Comparison of ENCODE assay signal across 8 cellular contexts in the genomic region with DNA sequence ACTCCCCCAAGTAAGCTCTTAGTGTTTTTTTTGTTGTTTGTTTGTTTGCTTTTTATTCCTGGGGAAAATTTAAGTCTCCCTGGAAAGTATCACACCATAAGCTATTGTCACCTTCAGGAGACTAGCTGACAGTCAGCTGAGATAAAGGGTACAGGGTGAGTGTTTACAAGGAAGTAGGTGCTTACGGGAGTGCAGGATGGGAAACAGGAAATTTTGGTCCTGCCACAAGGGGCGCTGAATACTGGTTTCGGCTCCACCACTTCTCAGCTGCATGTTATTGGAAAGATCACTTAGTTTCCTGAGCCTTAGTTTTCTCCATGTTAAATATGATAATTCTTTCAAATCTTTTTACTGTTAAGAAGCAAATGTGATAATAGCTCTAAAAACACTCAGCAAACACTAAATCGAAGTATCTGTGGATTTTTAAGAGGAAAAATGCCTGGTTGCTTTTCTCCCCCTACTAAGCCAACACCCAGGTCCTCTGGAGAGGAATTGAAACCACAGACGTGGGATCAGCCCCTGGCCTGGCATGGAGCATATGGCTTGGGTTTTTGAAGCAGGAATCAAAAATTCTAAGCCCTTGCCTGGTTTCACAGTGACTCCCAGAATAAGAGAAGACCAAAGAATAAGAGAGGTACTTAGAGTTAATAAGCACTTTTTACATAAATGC.
DNase-seq lines count a peak whose midpoint lies in the region; ATAC-seq and TF ChIP-seq lines count a peak whose summit lies in the region.

No MANE protein-coding gene starts in this region.

- TF ChIP-seq CTCF in choroid plexus epithelial cell (conservative IDR thresholded peaks at IDR 0.05; ENCODE audit: low read depth, low read length): peak; percentile 88
- peak; percentile 38 to 45 for TF ChIP-seq CTCF in left lung (IDR thresholded peaks at IDR 0.05)

- no peaks in the 10 kb centered on the region for H3K9me3 ChIP-seq in left lung

- H3K4me3 ChIP-seq in Jurkat, Clone E6-1 (ENCODE audit: low read length): no peak overlapping the region
- H3K4me3 ChIP-seq in choroid plexus epithelial cell (ENCODE audit: low read depth, low read length): no peak overlapping the region
- H3K4me3 ChIP-seq in left lung: no peak overlapping the region

- H3K36me3 ChIP-seq in left lung: no peaks in the 10 kb centered on the region

- peak; percentile 14 for DNase-seq in activated naive CD4-positive, alpha-beta T cell treated with Interleukin-2 at 50 U/mL for 16 hours
- no peak for DNase-seq in activated naive CD4-positive, alpha-beta T cell treated with anti-CD3 and anti-CD28 coated beads, Interleukin-2, amount 50 U/mL, for 16 hours
- DNase-seq in Jurkat, Clone E6-1 (ENCODE audit: low read depth, low spot score): peak; percentile 50
- DNase-seq in RKO (ENCODE audit: low spot score): peak; percentile 68
- DNase-seq in choroid plexus epithelial cell (ENCODE audit: low read depth): peak; percentile 74
- DNase-seq in left lung: no peak
- no peak for DNase-seq in NCI-H1048 (lab: John Stamatoyannopoulos, UW)

- H3K27ac ChIP-seq in left lung: no peak overlapping the region

- no peaks in the 10 kb centered on the region for H3K27me3 ChIP-seq in left lung

- intact Hi-C loops in left lung (cut with DNase I): no loop called here

- peak; percentile 94 for ATAC-seq in left lung
- no peak for ATAC-seq in HG02870 (IDR thresholded peaks at IDR 0.05; ENCODE audit: unreplicated experiment)

- H3K4me1 ChIP-seq in left lung: no peaks in the 10 kb centered on the region

Comparison
In these comparisons a context has a peak if more than half of its experiments do, and no peak if none do; other contexts are left out.
1. DNase-seq: peak in activated naive CD4-positive, alpha-beta T cell treated with Interleukin-2 at 50 U/mL for 16 hours (single experiment), Jurkat, Clone E6-1 (single experiment), RKO (single experiment) and choroid plexus epithelial cell (single experiment); none in activated naive CD4-positive, alpha-beta T cell treated with anti-CD3 and anti-CD28 coated beads, Interleukin-2, amount 50 U/mL, for 16 hours (single experiment), left lung (0 of 2) and NCI-H1048 (single experiment).